ENCODE assay signal across 12 cellular contexts in genomic region chr1:43976890-43977289, GRCh38. TPM values are rescaled to one million over a fixed set of nuclear protein-coding genes. Genes with fewer than 3 reads are reported as not detected.
DNase-seq lines count a peak whose midpoint lies in the region; ATAC-seq, FAIRE-seq and TF ChIP-seq lines count a peak whose summit lies in the region.
"Had no signal": no experiment of that assay in that cellular context is flagged by ENCODE, and none has a peak within 500 bp of the region (broad histone marks: within the 10 kb centered on the region; RNA-seq: fewer than 3 reads in every experiment).

No MANE protein-coding gene starts in this region.

- H3K9ac ChIP-seq in endothelial cell of umbilical vein (replicated peaks; ENCODE audit: extremely low read depth, insufficient read depth, low read length), result no peak overlapping the region

- CTCF ChIA-PET in OCI-LY7 (lab: Charles Lee; ENCODE audit: unreplicated experiment), result no interaction called here
- CTCF ChIA-PET in endothelial cell of umbilical vein (lab: Charles Lee), result interaction anchor here (1.6 kb wide), 1 partner anchor 213 kb away, joined by 10 read pairs; no protein-coding TSS in a partner anchor

- H3K27me3 Mint-ChIP-seq in activated T-cell treated with anti-CD3 and anti-CD28 coated beads, Interleukin-2, amount 50 U/mL, for 4 hours (ENCODE audit: low read depth), result no peaks in the 10 kb centered on the region

- H3K79me2 ChIP-seq in OCI-LY7 (ENCODE audit: insufficient read depth, low read depth, low read length) (no peaks in the 10 kb centered on the region; the same call in 1 of the 2 replicates), endothelial cell of umbilical vein (ENCODE audit: control insufficient read depth, insufficient read depth, low read length) (peaks cover 47% of the 10 kb centered on the region)

- H2AFZ ChIP-seq in OCI-LY7 (ENCODE audit: low read length) (no peak overlapping the region), endothelial cell of umbilical vein (ENCODE audit: low read depth, low read length) (no peak overlapping the region)

- dilution Hi-C loops in endothelial cell of umbilical vein (cut with MboI; ENCODE audit: extremely low pct_ligation_motif_present, low sequenced_read_pairs), result no loop called here

- POLR2A ChIA-PET in OCI-LY7 (lab: Charles Lee), result no interaction called here
- POLR2A ChIA-PET in endothelial cell of umbilical vein (lab: Charles Lee), result no interaction called here

- TF ChIP-seq POLR2A in endothelial cell of umbilical vein (IDR thresholded peaks at IDR 0.05; ENCODE audit: low read depth, low read length) (no peak), spleen (IDR thresholded peaks at IDR 0.05) (no peak)

- H3K9me3 ChIP-seq in OCI-LY7 (ENCODE audit: low read length) (no peaks in the 10 kb centered on the region), endothelial cell of umbilical vein (replicated peaks; ENCODE audit: control insufficient read depth, insufficient read depth, low read length) (no peaks in the 10 kb centered on the region), spleen (no peaks in the 10 kb centered on the region)
- H3K9me3 ChIP-seq: SJSA1, testis had no signal

- H3K9me1 ChIP-seq in endothelial cell of umbilical vein (replicated peaks; ENCODE audit: control insufficient read depth, extremely low read depth, insufficient read depth, low read length), result no peaks in the 10 kb centered on the region

- WGBS in spleen, 5 donors, result 92 to 96% (median 93%) methylated on average over 8 of the region's 8 CpGs

- H3K4me1 Mint-ChIP-seq in activated T-cell treated with anti-CD3 and anti-CD28 coated beads, Interleukin-2, amount 50 U/mL, for 4 hours (ENCODE audit: low read depth), result peaks cover 51% of the 10 kb centered on the region

- DNase-seq in activated T-cell treated with anti-CD3 and anti-CD28 coated beads, Interleukin-2, amount 50 U/mL, for 4 hours, result no peak
- DNase-seq in activated T-cell treated with anti-CD3 and anti-CD28 coated beads, Interleukin-2, amount 50 U/mL, for 1 hour, result no peak
- DNase-seq in OCI-LY7 (ENCODE audit: low spot score), result no peak
- no peak for DNase-seq in endothelial cell of umbilical vein (ENCODE audit: low read depth, low spot score)
- DNase-seq in spleen, result peak; percentile 72
- no peak for DNase-seq in NCI-H1930 (lab: John Stamatoyannopoulos, UW)
- DNase-seq in inferior parietal cortex (ENCODE audit: extremely low spot score), result no peak
- DNase-seq: anterior cingulate cortex, NCI-H524 treated with DMSO at 0.1 percent for 48 hours, testis had no signal

- no peaks in the 10 kb centered on the region for H3K9me3 Mint-ChIP-seq in activated T-cell treated with anti-CD3 and anti-CD28 coated beads, Interleukin-2, amount 50 U/mL, for 4 hours

- H3K4me1 ChIP-seq in OCI-LY7 (ENCODE audit: insufficient read depth, low read length, poor library complexity, severe bottlenecking) (peaks cover 17% of the 10 kb centered on the region), endothelial cell of umbilical vein (ENCODE audit: control insufficient read depth, extremely low read depth, insufficient read depth, low read length) (peaks cover 31% of the 10 kb centered on the region), spleen (peaks cover 31 to 74% (median 61%) of the 10 kb centered on the region in 6 donors)

- intact Hi-C loops in OCI-LY7 (cut with micrococcal nuclease; ENCODE audit: unreplicated experiment), result no loop called here
- intact Hi-C loops in endothelial cell of umbilical vein (cut with micrococcal nuclease), result no loop called here
- intact Hi-C loops in spleen (cut with DNase I; ENCODE audit: low total_unique reads), result no loop called here

- TF ChIP-seq CTCF in OCI-LY7 (conservative IDR thresholded peaks at IDR 0.05; ENCODE audit: low read length) (no peak), endothelial cell of umbilical vein (IDR thresholded peaks at IDR 0.05; ENCODE audit: extremely low read depth in 1 of 2, insufficient read depth in 1 of 2, low read depth in 1 of 2, low read length in 2 of 2) (no peak), spleen (IDR thresholded peaks at IDR 0.05 in 8 of 11, conservative IDR thresholded peaks at IDR 0.05 in 3 of 11) (no peak)

- H3K4me3 Mint-ChIP-seq in activated T-cell treated with anti-CD3 and anti-CD28 coated beads, Interleukin-2, amount 50 U/mL, for 4 hours, result peak overlapping the region; percentile 80

- H3K27me3 ChIP-seq in endothelial cell of umbilical vein (ENCODE audit: control insufficient read depth in 2 of 2, insufficient read depth in 2 of 2, low read length in 2 of 2) (no peaks in the 10 kb centered on the region), spleen (replicated peaks in 1 of 7) (peaks cover 0 to 6% (median 0%) of the 10 kb centered on the region in 7 donors)
- H3K27me3 ChIP-seq: SJSA1, testis had no signal

- FAIRE-seq in endothelial cell of umbilical vein (lab: Jason Lieb, UNC), result no peak

- ATAC-seq in activated T-cell treated with anti-CD3 and anti-CD28 coated beads, Interleukin-2, amount 50 U/mL, for 4 hours, result no peak
- no peak for ATAC-seq in GM21381 (IDR thresholded peaks at IDR 0.05; ENCODE audit: unreplicated experiment)

- BruUV-seq in OCI-LY7 (replicated peaks; lab: Mats Ljungman, UMichigan) (no TSS peak), endothelial cell of umbilical vein (replicated peaks; lab: Mats Ljungman, UMichigan) (TSS peak; percentile 8)

- no peak overlapping the region for H3K4me3 ChIP-seq in OCI-LY7 (ENCODE audit: low read depth, low read length, poor library complexity, severe bottlenecking)
- H3K4me3 ChIP-seq in endothelial cell of umbilical vein (replicated peaks in 1 of 3; ENCODE audit: insufficient read depth in 1 of 3, low read depth in 1 of 3, low read length in 3 of 3), result no peak overlapping the region
- H3K4me3 ChIP-seq in spleen, result peak overlapping the region in 2 of 8 donors; percentile 77 to 87
- H3K4me3 ChIP-seq: testis had no signal

- H3K36me3 ChIP-seq in OCI-LY7 (ENCODE audit: insufficient read depth, low read length) (peaks cover 51% of the 10 kb centered on the region), endothelial cell of umbilical vein (ENCODE audit: control insufficient read depth in 2 of 2, extremely low read depth in 1 of 2, insufficient read depth in 2 of 2, low read length in 2 of 2) (peaks cover 0 to 15% of the 10 kb centered on the region in 2 experiments), spleen (peaks cover 0 to 42% (median 26%) of the 10 kb centered on the region in 6 donors)

- no peaks in the 10 kb centered on the region for H3K9me2 ChIP-seq in OCI-LY7 (ENCODE audit: insufficient read depth, low read length)

- peaks cover 33% of the 10 kb centered on the region for H3K36me3 Mint-ChIP-seq in activated T-cell treated with anti-CD3 and anti-CD28 coated beads, Interleukin-2, amount 50 U/mL, for 4 hours (ENCODE audit: insufficient read depth)

- H3K27ac ChIP-seq in OCI-LY7 (ENCODE audit: low read depth, low read length, poor library complexity, severe bottlenecking) (no peak overlapping the region), endothelial cell of umbilical vein (ENCODE audit: insufficient read depth, low read depth, low read length) (no peak overlapping the region), spleen (no peak overlapping the region)
- H3K27ac ChIP-seq: SJSA1, testis had no signal

- H4K20me1 ChIP-seq in OCI-LY7 (ENCODE audit: insufficient read depth, low read length), result 0 out of 2 replicates have a peak, but pooled peaks cover 9% of the 10 kb centered on the region
- no peaks in the 10 kb centered on the region for H4K20me1 ChIP-seq in endothelial cell of umbilical vein (replicated peaks; ENCODE audit: control insufficient read depth, extremely low read depth, insufficient read depth, low read length)

- H3K4me2 ChIP-seq in OCI-LY7 (ENCODE audit: low read length), result 0 out of 2 replicates have a peak overlapping the region, but pooled peaks have one; percentile 90
- no peak overlapping the region for H3K4me2 ChIP-seq in endothelial cell of umbilical vein (ENCODE audit: insufficient read depth, low read length)

RNA-seq across cellular contexts. Expression of gene B4GALT2, which starts 2.1 kb away (rescaled TPM):
- 10 to 100 TPM; 32.1 to 35.1 (median 33.7) TPM for total RNA-seq in activated T-cell treated with anti-CD3 and anti-CD28 coated beads, Interleukin-2, amount 50 U/mL, for 4 hours
- total RNA-seq in OCI-LY7 (2014; rRNA removed; shearing (Covaris generic)), result 1.4 and 1.9 TPM in 2 replicates
- 0.57 and 0.65 TPM in 2 replicates for total RNA-seq in OCI-LY7 (2022)
- total RNA-seq in endothelial cell of umbilical vein, result 77.7 and 80.0 TPM in 2 replicates
- 103 and 145 TPM in 2 replicates for polyA plus RNA-seq in endothelial cell of umbilical vein
- polyA plus RNA-seq in endothelial cell of umbilical vein (2011; cell fraction: cytosol; rRNA removed), result 50.3 and 64.8 TPM in 2 replicates
- 26.6 and 28.8 TPM in 2 replicates for polyA plus RNA-seq in endothelial cell of umbilical vein (2011; cell fraction: nucleus; rRNA removed)
- 56.9 and 64.4 TPM in 2 replicates for polyA plus RNA-seq in endothelial cell of umbilical vein (2012)
- polyA minus RNA-seq in endothelial cell of umbilical vein, result 55.0 and 72.4 TPM in 2 replicates
- 29.3 TPM for polyA minus RNA-seq in endothelial cell of umbilical vein (2011; cell fraction: cytosol; rRNA and poly(A)+ RNA removed)
- polyA minus RNA-seq in endothelial cell of umbilical vein (2011; cell fraction: nucleus; rRNA and poly(A)+ RNA removed), result 14.2 and 20.9 TPM in 2 replicates
- total RNA-seq in spleen, result 10 to 100 TPM; 11.4 to 23.3 (median 13.2) TPM
- polyA plus RNA-seq in spleen, result 10 to 100 TPM in 1 of 3 donors, 1 to 10 TPM in 2; 7.0 to 13.7 (median 7.7) TPM

RNA-seq across cellular contexts. Expression of gene ATP6V0B, which starts 2.1 kb away (rescaled TPM):
- total RNA-seq in activated T-cell treated with anti-CD3 and anti-CD28 coated beads, Interleukin-2, amount 50 U/mL, for 4 hours, result 100 to 1,000 TPM; 202 to 210 (median 209) TPM
- 62.0 and 97.1 TPM in 2 replicates for total RNA-seq in OCI-LY7 (2014; rRNA removed; shearing (Covaris generic))
- total RNA-seq in OCI-LY7 (2022), result 58.9 and 68.4 TPM in 2 replicates
- total RNA-seq in endothelial cell of umbilical vein, result 105 and 110 TPM in 2 replicates
- polyA plus RNA-seq in endothelial cell of umbilical vein, result 325 and 372 TPM in 2 replicates
- 176 and 182 TPM in 2 replicates for polyA plus RNA-seq in endothelial cell of umbilical vein (2011; cell fraction: cytosol; rRNA removed)
- polyA plus RNA-seq in endothelial cell of umbilical vein (2011; cell fraction: nucleus; rRNA removed), result 135 and 137 TPM in 2 replicates
- 71.5 and 78.9 TPM in 2 replicates for polyA plus RNA-seq in endothelial cell of umbilical vein (2012)
- polyA minus RNA-seq in endothelial cell of umbilical vein, result 110 and 148 TPM in 2 replicates
- polyA minus RNA-seq in endothelial cell of umbilical vein (2011; cell fraction: cytosol; rRNA and poly(A)+ RNA removed), result 104 TPM
- polyA minus RNA-seq in endothelial cell of umbilical vein (2011; cell fraction: nucleus; rRNA and poly(A)+ RNA removed), result 28.4 and 32.8 TPM in 2 replicates
- total RNA-seq in spleen, result 100 to 1,000 TPM; 124 to 219 (median 133) TPM
- polyA plus RNA-seq in spleen, result 100 to 1,000 TPM; 176 to 205 (median 177) TPM

RNA-seq across cellular contexts. Expression of gene DPH2, which starts 7.1 kb away (rescaled TPM):
- 100 to 1,000 TPM; 128 to 151 (median 145) TPM for total RNA-seq in activated T-cell treated with anti-CD3 and anti-CD28 coated beads, Interleukin-2, amount 50 U/mL, for 4 hours
- 42.1 and 45.6 TPM in 2 replicates for total RNA-seq in OCI-LY7 (2014; rRNA removed; shearing (Covaris generic))
- total RNA-seq in OCI-LY7 (2022), result 21.6 and 28.6 TPM in 2 replicates
- total RNA-seq in endothelial cell of umbilical vein, result 26.6 and 28.1 TPM in 2 replicates
- polyA plus RNA-seq in endothelial cell of umbilical vein, result 59.1 and 59.6 TPM in 2 replicates
- 34.0 and 36.6 TPM in 2 replicates for polyA plus RNA-seq in endothelial cell of umbilical vein (2011; cell fraction: cytosol; rRNA removed)
- polyA plus RNA-seq in endothelial cell of umbilical vein (2011; cell fraction: nucleus; rRNA removed), result 110 and 115 TPM in 2 replicates
- polyA plus RNA-seq in endothelial cell of umbilical vein (2012), result 19.2 and 24.4 TPM in 2 replicates
- polyA minus RNA-seq in endothelial cell of umbilical vein, result 36.3 and 47.4 TPM in 2 replicates
- 31.5 TPM for polyA minus RNA-seq in endothelial cell of umbilical vein (2011; cell fraction: cytosol; rRNA and poly(A)+ RNA removed)
- polyA minus RNA-seq in endothelial cell of umbilical vein (2011; cell fraction: nucleus; rRNA and poly(A)+ RNA removed), result 28.1 and 35.4 TPM in 2 replicates
- total RNA-seq in spleen, result 10 to 100 TPM; 22.9 to 36.5 (median 26.1) TPM
- polyA plus RNA-seq in spleen, result 10 to 100 TPM; 15.7 to 24.6 (median 17.6) TPM

RNA-seq across cellular contexts. Expression of gene CCDC24, which starts 14.5 kb away (rescaled TPM):
- total RNA-seq in activated T-cell treated with anti-CD3 and anti-CD28 coated beads, Interleukin-2, amount 50 U/mL, for 4 hours, result 1 to 10 TPM; 1.0 to 1.8 (median 1.2) TPM
- 1.9 and 8.9 TPM in 2 replicates for total RNA-seq in OCI-LY7 (2014; rRNA removed; shearing (Covaris generic))
- 4.6 and 9.2 TPM in 2 replicates for total RNA-seq in OCI-LY7 (2022)
- total RNA-seq in endothelial cell of umbilical vein, result 2.2 and 2.8 TPM in 2 replicates
- 3.1 and 3.4 TPM in 2 replicates for polyA plus RNA-seq in endothelial cell of umbilical vein
- polyA plus RNA-seq in endothelial cell of umbilical vein (2011; cell fraction: cytosol; rRNA removed), result 1.3 and 2.4 TPM in 2 replicates
- 4.5 and 6.8 TPM in 2 replicates for polyA plus RNA-seq in endothelial cell of umbilical vein (2011; cell fraction: nucleus; rRNA removed)
- polyA plus RNA-seq in endothelial cell of umbilical vein (2012), result 2.6 and 2.8 TPM in 2 replicates
- 0.45 and 0.46 TPM in 2 replicates for polyA minus RNA-seq in endothelial cell of umbilical vein
- not detected for polyA minus RNA-seq in endothelial cell of umbilical vein (2011; cell fraction: cytosol; rRNA and poly(A)+ RNA removed)
- polyA minus RNA-seq in endothelial cell of umbilical vein (2011; cell fraction: nucleus; rRNA and poly(A)+ RNA removed), result 0.63 and 1.7 TPM in 2 replicates
- total RNA-seq in spleen, result 1 to 10 TPM; 3.3 to 7.0 (median 5.0) TPM
- polyA plus RNA-seq in spleen, result 10 to 100 TPM in 2 of 3 donors, 1 to 10 TPM in 1; 7.5 to 25.9 (median 14.5) TPM

RNA-seq across cellular contexts. Expression of gene IPO13, which starts 30.1 kb away (rescaled TPM):
- total RNA-seq in activated T-cell treated with anti-CD3 and anti-CD28 coated beads, Interleukin-2, amount 50 U/mL, for 4 hours, result 10 to 100 TPM; 27.5 to 31.9 (median 28.2) TPM
- total RNA-seq in OCI-LY7 (2014; rRNA removed; shearing (Covaris generic)), result 13.1 and 17.8 TPM in 2 replicates
- total RNA-seq in OCI-LY7 (2022), result 24.1 and 26.5 TPM in 2 replicates
- 25.8 and 29.3 TPM in 2 replicates for total RNA-seq in endothelial cell of umbilical vein
- 28.9 and 32.3 TPM in 2 replicates for polyA plus RNA-seq in endothelial cell of umbilical vein
- polyA plus RNA-seq in endothelial cell of umbilical vein (2011; cell fraction: cytosol; rRNA removed), result 17.2 and 17.7 TPM in 2 replicates
- polyA plus RNA-seq in endothelial cell of umbilical vein (2011; cell fraction: nucleus; rRNA removed), result 46.6 and 56.9 TPM in 2 replicates
- 20.9 and 23.8 TPM in 2 replicates for polyA plus RNA-seq in endothelial cell of umbilical vein (2012)
- 36.1 and 41.8 TPM in 2 replicates for polyA minus RNA-seq in endothelial cell of umbilical vein
- polyA minus RNA-seq in endothelial cell of umbilical vein (2011; cell fraction: cytosol; rRNA and poly(A)+ RNA removed), result 9.4 TPM
- 12.2 and 18.2 TPM in 2 replicates for polyA minus RNA-seq in endothelial cell of umbilical vein (2011; cell fraction: nucleus; rRNA and poly(A)+ RNA removed)
- total RNA-seq in spleen, result 10 to 100 TPM; 18.2 to 27.4 (median 22.6) TPM
- 10 to 100 TPM; 10.5 to 19.4 (median 16.4) TPM for polyA plus RNA-seq in spleen

Comparison
In these comparisons a context has a peak if more than half of its experiments do, and no peak if none do; other contexts are left out.
1. RNA of gene B4GALT2, which starts 2.1 kb away (total RNA-seq): 77.7 to 80.0 TPM in endothelial cell of umbilical vein, 32.1 to 35.1 TPM in activated T-cell treated with anti-CD3 and anti-CD28 coated beads, Interleukin-2, amount 50 U/mL, for 4 hours and 11.4 to 23.3 TPM in spleen; 0.57 to 1.9 TPM in OCI-LY7; every median in the first group is over 4 times any median in the second.